In the genomic region with DNA sequence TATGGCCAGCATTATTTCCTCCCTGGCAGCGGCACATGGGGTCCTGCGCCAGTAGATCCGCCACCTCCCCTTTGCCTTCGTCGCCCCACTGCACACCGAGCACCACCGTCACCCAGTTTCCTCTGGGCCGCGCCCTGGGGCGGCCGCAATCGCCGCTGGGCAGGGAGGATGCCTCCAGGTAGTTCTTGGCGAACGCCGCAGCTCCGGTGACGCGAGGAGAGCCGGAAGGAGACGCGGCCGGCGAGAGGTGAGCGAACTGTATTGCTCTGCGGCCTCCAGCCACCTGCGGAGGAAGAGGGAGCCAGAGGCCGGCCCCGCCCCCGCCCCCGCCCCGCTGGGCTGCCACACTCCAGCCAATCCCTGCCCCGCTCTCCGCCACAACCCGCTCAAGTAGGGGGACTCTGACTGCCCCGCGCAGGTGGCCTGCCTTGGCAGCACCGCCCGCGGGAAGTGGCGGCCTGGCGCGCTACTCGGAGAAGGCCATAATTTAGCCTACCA, we compare ENCODE assay signal across 8 cellular contexts. TPM values are rescaled to one million over a fixed set of nuclear protein-coding genes. Genes with fewer than 3 reads are reported as not detected.
DNase-seq lines count a peak whose midpoint lies in the region; ATAC-seq and TF ChIP-seq lines count a peak whose summit lies in the region.

No MANE protein-coding gene starts in this region.

- H3K9me3 ChIP-seq in ascending aorta (no peaks in the 10 kb centered on the region), left lung (no peaks in the 10 kb centered on the region)

- intact Hi-C loops in ascending aorta (cut with DNase I) (no loop called here), left lung (cut with DNase I) (no loop called here)

- H3K36me3 ChIP-seq in ascending aorta (no peaks in the 10 kb centered on the region), left lung (no peaks in the 10 kb centered on the region)

- no peak overlapping the region for H3K27ac ChIP-seq in ascending aorta
- H3K27ac ChIP-seq in left lung: no peak overlapping the region

- ATAC-seq in HG03045 (IDR thresholded peaks at IDR 0.05; ENCODE audit: unreplicated experiment) (peak; percentile 89), left lung (peak; percentile 100)

- H3K4me3 ChIP-seq in ascending aorta: peak overlapping the region; percentile 18 to 48
- peak overlapping the region in 1 of 2 donors; percentile 32 for H3K4me3 ChIP-seq in left lung

- no peak for TF ChIP-seq CTCF in ascending aorta (IDR thresholded peaks at IDR 0.05)
- TF ChIP-seq CTCF in left lung (IDR thresholded peaks at IDR 0.05): no peak

- DNase-seq in NCI-H1436 (lab: John Stamatoyannopoulos, UW) (peak; percentile 34), NCI-H1436 treated with DMSO at 0.1 percent for 48 hours (lab: John Stamatoyannopoulos, UW) (no peak), RPMI8226 (peak; percentile 92), ascending aorta (ENCODE audit: low spot score in 2 of 2) (peak in 1 of 2 donors; percentile 65), left lung (peak; percentile 79 to 93), UCSD-AML1 (lab: John Stamatoyannopoulos, UW; ENCODE audit: unreplicated experiment) (no peak)
- peak; percentile 20 for DNase-seq in stimulated activated CD8-positive, alpha-beta memory T cell treated with anti-CD3 and anti-CD28 coated beads, Interleukin-7, amount 100 ng/mL, for 24 hours (ENCODE audit: low read depth)

- H3K4me1 ChIP-seq in ascending aorta (no peaks in the 10 kb centered on the region), left lung (peaks cover 0 to 11% of the 10 kb centered on the region in 2 donors)

- H3K27me3 ChIP-seq in ascending aorta: no peaks in the 10 kb centered on the region
- H3K27me3 ChIP-seq in left lung: peaks cover 0 to 27% of the 10 kb centered on the region in 2 donors

RNA-seq across cellular contexts. Expression of a gene that starts 11.8 kb away (rescaled TPM):
- 7.1 TPM for total RNA-seq in ascending aorta
- total RNA-seq in left lung: 10 to 100 TPM; 24.7 to 32.1 TPM

RNA-seq across cellular contexts. Expression of a gene that starts 28.1 kb away (rescaled TPM):
- total RNA-seq in ascending aorta: 6.8 TPM
- total RNA-seq in left lung: 10 to 100 TPM; 16.7 to 28.0 TPM

Comparison
In these comparisons a context has a peak if more than half of its experiments do, and no peak if none do; other contexts are left out.
1. DNase-seq: peak in NCI-H1436 (single experiment), RPMI8226 (single experiment), left lung (2 of 2) and stimulated activated CD8-positive, alpha-beta memory T cell treated with anti-CD3 and anti-CD28 coated beads, Interleukin-7, amount 100 ng/mL, for 24 hours (single experiment); none in NCI-H1436 treated with DMSO at 0.1 percent for 48 hours (single experiment) and UCSD-AML1 (single experiment).